ENCODE assay signal across 18 cellular contexts in the genomic region with DNA sequence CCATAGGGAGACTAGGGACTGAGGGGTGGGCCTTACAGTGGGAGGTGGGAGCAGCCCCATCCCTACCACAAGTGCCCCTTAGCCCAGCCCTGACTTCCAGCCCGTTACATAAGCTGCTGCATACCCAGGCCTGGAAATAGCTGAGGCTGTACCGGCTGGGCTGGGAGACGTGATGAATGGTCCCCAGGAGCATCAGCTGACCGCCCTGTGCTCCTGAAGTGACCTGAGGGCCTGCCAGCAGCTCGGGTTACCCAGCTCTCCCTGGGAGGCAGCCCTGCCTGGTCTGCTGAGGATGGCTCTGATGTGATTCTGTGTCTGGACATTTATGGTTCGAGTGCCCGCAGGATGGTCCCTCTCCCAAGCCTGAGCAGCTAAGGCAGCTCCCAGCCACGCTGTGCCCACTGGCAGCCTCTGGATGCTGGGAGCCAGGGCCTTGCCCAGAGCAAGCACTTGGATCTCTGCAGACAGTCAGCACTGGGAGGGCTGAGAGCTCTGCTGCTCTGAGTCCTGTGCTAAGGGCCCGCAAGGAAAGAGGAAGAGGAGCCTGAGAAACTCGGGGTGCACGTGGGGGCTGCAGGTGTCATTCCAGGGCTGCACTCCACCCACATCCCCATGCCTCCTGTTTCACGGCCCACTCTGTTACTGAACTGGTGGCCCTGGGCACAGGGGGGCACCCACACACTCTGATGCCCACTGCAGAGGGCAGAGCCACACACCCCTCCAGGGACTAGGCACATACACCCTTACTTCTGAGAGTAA. TPM values are rescaled to one million over a fixed set of nuclear protein-coding genes. Genes with fewer than 3 reads are reported as not detected.
DNase-seq lines count a peak whose midpoint lies in the region; ATAC-seq and TF ChIP-seq lines count a peak whose summit lies in the region.
"Had no signal": no experiment of that assay in that cellular context is flagged by ENCODE, and none has a peak within 500 bp of the region (broad histone marks: within the 10 kb centered on the region; RNA-seq: fewer than 3 reads in every experiment).

No MANE protein-coding gene starts in this region.

- H3K27me3 Mint-ChIP-seq in CD8-positive, alpha-beta memory T cell: no peaks in the 10 kb centered on the region

- POLR2A ChIA-PET in CD8-positive, alpha-beta memory T cell (lab: Charles Lee): interaction anchor here (2.6 to 2.8 kb wide), 2 partner anchors 42 to 54 kb away, joined by 7 to 20 read pairs; partner anchors contain the start of gene ATG101

- intact Hi-C loops in psoas muscle (cut with DNase I): loop anchor here in 1 of 2 donors (5.0 kb wide), 1 partner anchor 40 kb away; the partner anchor contains the start of gene ATG101

- CTCF ChIA-PET in CD8-positive, alpha-beta memory T cell (lab: Charles Lee): interaction anchor here (2.4 to 17.0 kb wide), 6 partner anchors 12 to 49 kb away, joined by 11 to 580 read pairs (median 136); partner anchors contain the start of genes ATG101, NR4A1, SMIM41 and TAMALIN

- DNase-seq in NAMALWA (ENCODE audit: low spot score): peak; percentile 50
- DNase-seq in cardiac muscle cell (ENCODE audit: low read depth in 1 of 2, low spot score in 1 of 2): peak in 1 of 2 donors; percentile 82
- peak; percentile 58 to 92 for DNase-seq in psoas muscle
- no peak for DNase-seq in NOMO-1 treated with DMSO at 0.1 percent for 48 hours (lab: John Stamatoyannopoulos, UW; ENCODE audit: unreplicated experiment)
- DNase-seq in CD8-positive, alpha-beta memory T cell: no peak
- DNase-seq: activated CD8-positive, alpha-beta memory T cell treated with anti-CD3 and anti-CD28 coated beads for 24 hours; amniotic stem cell; DMS53; GOT3; NCI-H1930; NCI-H526; pancreas; spleen; stimulated activated naive CD8-positive, alpha-beta T cell treated with anti-CD3 and anti-CD28 coated beads, Interleukin-15, Interleukin-2, amounts not matched to agents 100 U/mL and 50 U/mL, for 24 hours; uterus; WERI-Rb-1 had no signal

- no peaks in the 10 kb centered on the region for H3K9me3 ChIP-seq in cardiac muscle cell (ENCODE audit: low read depth)
- no peaks in the 10 kb centered on the region for H3K9me3 ChIP-seq in psoas muscle
- H3K9me3 ChIP-seq in CD8-positive, alpha-beta memory T cell (ENCODE audit: low read length): no peaks in the 10 kb centered on the region
- H3K9me3 ChIP-seq: pancreas, spleen, uterus had no signal

- no peaks in the 10 kb centered on the region for H3K36me3 ChIP-seq in cardiac muscle cell
- H3K36me3 ChIP-seq in psoas muscle (ENCODE audit: insufficient read depth in 1 of 2, low read depth in 1 of 2): no peaks in the 10 kb centered on the region
- H3K36me3 ChIP-seq in CD8-positive, alpha-beta memory T cell (ENCODE audit: insufficient read depth, low read length): no peaks in the 10 kb centered on the region
- H3K36me3 ChIP-seq: pancreas, spleen, uterus, WERI-Rb-1 had no signal

- WGBS in psoas muscle, 3 donors: 24 to 42% (median 28%) methylated on average over 12 of the region's 12 CpGs

- H3K27ac ChIP-seq in cardiac muscle cell: peak overlapping the region; percentile 96
- H3K27ac ChIP-seq in psoas muscle: peak overlapping the region; percentile 89
- H3K27ac ChIP-seq in CD8-positive, alpha-beta memory T cell (ENCODE audit: low read depth, low read length): no peak overlapping the region
- H3K27ac ChIP-seq: pancreas, WERI-Rb-1 had no signal

- no peaks in the 10 kb centered on the region for H3K36me3 Mint-ChIP-seq in CD8-positive, alpha-beta memory T cell

- peak; percentile 64 to 79 (median 78) for ATAC-seq in psoas muscle
- ATAC-seq: pancreas; stimulated activated naive CD8-positive, alpha-beta T cell treated with anti-CD3 and anti-CD28 coated beads, Interleukin-15, Interleukin-2, amounts not matched to agents 100 U/mL and 50 U/mL, for 24 hours had no signal

- H3K4me1 ChIP-seq in cardiac muscle cell (ENCODE audit: low read depth): peaks cover 33% of the 10 kb centered on the region
- H3K4me1 ChIP-seq in psoas muscle: peaks cover 43% of the 10 kb centered on the region
- H3K4me1 ChIP-seq in CD8-positive, alpha-beta memory T cell (ENCODE audit: insufficient read depth, low read length): peaks cover 32% of the 10 kb centered on the region

- H3K4me1 Mint-ChIP-seq in CD8-positive, alpha-beta memory T cell: peaks cover 24 to 37% (median 33%) of the 10 kb centered on the region in 3 donors

- H3K27ac Mint-ChIP-seq in CD8-positive, alpha-beta memory T cell: peak overlapping the region in 1 of 8 donors; percentile 38

- no peak overlapping the region for H3K4me3 Mint-ChIP-seq in CD8-positive, alpha-beta memory T cell

- TF ChIP-seq CTCF in cardiac muscle cell (IDR thresholded peaks at IDR 0.05; ENCODE audit: low read depth, low read length) (no peak), psoas muscle (IDR thresholded peaks at IDR 0.05) (no peak)

- H3K4me3 ChIP-seq in cardiac muscle cell (no peak overlapping the region), psoas muscle (no peak overlapping the region)
- no peak overlapping the region for H3K4me3 ChIP-seq in CD8-positive, alpha-beta memory T cell (ENCODE audit: low read length)
- H3K4me3 ChIP-seq: pancreas, spleen, uterus had no signal

- H3K9me3 Mint-ChIP-seq in CD8-positive, alpha-beta memory T cell: no peaks in the 10 kb centered on the region

- H3K27me3 ChIP-seq in cardiac muscle cell (peaks cover 7% of the 10 kb centered on the region), psoas muscle (ENCODE audit: insufficient read depth in 3 of 3, low read length in 2 of 3) (no peaks in the 10 kb centered on the region)
- H3K27me3 ChIP-seq in CD8-positive, alpha-beta memory T cell (ENCODE audit: insufficient read depth, low read length, poor library complexity, severe bottlenecking): no peaks in the 10 kb centered on the region
- H3K27me3 ChIP-seq: pancreas, uterus had no signal

RNA-seq across cellular contexts. Expression of gene TAMALIN, which starts 20.5 kb away (rescaled TPM):
- total RNA-seq in cardiac muscle cell (8.2 and 12.5 TPM in 2 replicates), psoas muscle (10 to 100 TPM in 3 of 4 donors, 1 to 10 TPM in 1; 8.0 to 12.8 (median 11.5) TPM)
- polyA plus RNA-seq in cardiac muscle cell (8.2 and 15.0 TPM in 2 replicates), psoas muscle (1 to 10 TPM; 5.5 to 9.6 (median 6.8) TPM)
- 1 to 10 TPM; 7.3 to 8.4 TPM for total RNA-seq in CD8-positive, alpha-beta memory T cell
- 1.4 TPM for polyA plus RNA-seq in CD8-positive, alpha-beta memory T cell

RNA-seq across cellular contexts. Expression of gene NR4A1, which starts 24.0 kb away (rescaled TPM):
- 14.7 and 24.1 TPM in 2 replicates for total RNA-seq in cardiac muscle cell
- 13.7 and 23.7 TPM in 2 replicates for polyA plus RNA-seq in cardiac muscle cell
- total RNA-seq in psoas muscle: 10 to 100 TPM; 17.5 to 92.8 (median 56.9) TPM
- polyA plus RNA-seq in psoas muscle: 10 to 100 TPM; 35.5 to 74.0 (median 50.2) TPM
- total RNA-seq in CD8-positive, alpha-beta memory T cell: 10 to 100 TPM; 20.4 to 23.4 TPM
- 0.84 TPM for polyA plus RNA-seq in CD8-positive, alpha-beta memory T cell

RNA-seq across cellular contexts. Expression of gene ATG101, which starts 42.5 kb away (rescaled TPM):
- total RNA-seq in cardiac muscle cell (37.4 and 39.9 TPM in 2 replicates), psoas muscle (10 to 100 TPM; 25.1 to 35.3 (median 26.5) TPM)
- polyA plus RNA-seq in cardiac muscle cell (32.5 and 36.6 TPM in 2 replicates), psoas muscle (100 to 1,000 TPM in 1 of 3 donors, 10 to 100 TPM in 2; 39.5 to 154 (median 90.0) TPM)
- total RNA-seq in CD8-positive, alpha-beta memory T cell: 10 to 100 TPM; 49.7 to 56.2 TPM
- polyA plus RNA-seq in CD8-positive, alpha-beta memory T cell: 25.5 TPM

RNA-seq across cellular contexts. Expression of gene SMIM41, which starts 52.2 kb away (rescaled TPM):
- total RNA-seq in cardiac muscle cell: not detected in 2 replicates
- not detected in 2 replicates for polyA plus RNA-seq in cardiac muscle cell
- under 1 TPM in 2 of 4 donors, not detected in 2; 0.16 to 0.32 TPM for total RNA-seq in psoas muscle
- under 1 TPM in 1 of 3 donors, not detected in 2; 0.20 TPM for polyA plus RNA-seq in psoas muscle
- total RNA-seq in CD8-positive, alpha-beta memory T cell: not detected
- not detected for polyA plus RNA-seq in CD8-positive, alpha-beta memory T cell
- total RNA-seq: HT-29, uterus had no signal
- polyA plus RNA-seq: BJ had no signal

Comparison
In these comparisons a context has a peak if more than half of its experiments do, and no peak if none do; other contexts are left out.
1. DNase-seq: peak in NAMALWA (single experiment) and psoas muscle (2 of 2); none in NOMO-1 treated with DMSO at 0.1 percent for 48 hours (single experiment) and CD8-positive, alpha-beta memory T cell (0 of 5).